ENCODE assay signal across 15 cellular contexts in the genomic region with DNA sequence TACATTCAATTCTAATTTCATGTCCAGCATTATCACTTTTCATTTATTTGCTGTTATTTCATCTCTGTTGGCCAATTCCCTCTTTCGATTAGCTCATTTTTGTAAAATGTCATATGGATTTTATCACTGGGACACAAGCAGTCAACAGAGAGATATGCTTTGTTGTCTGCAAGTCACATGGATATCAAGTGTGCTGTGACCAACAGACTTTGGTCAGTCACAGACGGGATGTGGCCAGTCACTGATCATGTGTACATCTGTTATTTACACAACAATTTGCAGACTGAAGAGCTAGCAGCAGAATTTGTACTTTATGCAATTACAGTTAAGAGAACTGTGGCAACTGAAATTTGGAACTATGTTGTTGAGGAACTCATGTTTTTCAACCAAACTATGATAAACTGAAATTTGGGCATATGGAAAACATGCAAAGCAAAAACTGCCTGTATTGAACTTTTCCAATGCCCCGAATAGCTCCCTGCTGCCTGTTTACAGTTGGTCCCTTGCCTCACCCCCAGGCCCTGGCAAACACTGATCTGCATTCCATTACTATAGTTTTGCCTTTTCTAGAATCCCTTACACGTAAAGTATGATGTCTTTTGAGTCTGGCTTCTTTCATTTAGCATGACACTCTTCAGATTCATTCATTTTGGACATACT.
DNase-seq lines count a peak whose midpoint lies in the region; ATAC-seq and TF ChIP-seq lines count a peak whose summit lies in the region.
"Had no signal": no experiment of that assay in that cellular context is flagged by ENCODE, and none has a peak within 500 bp of the region (broad histone marks: within the 10 kb centered on the region; RNA-seq: fewer than 3 reads in every experiment).

No MANE protein-coding gene starts in this region.

- no peaks in the 10 kb centered on the region for H3K36me3 ChIP-seq in GM23248 (ENCODE audit: low read depth)
- H3K36me3 ChIP-seq: BLaER1, brain microvascular endothelial cell, left ventricle myocardium inferior, prostate gland had no signal

- H3K9me3 ChIP-seq in GM23248 (ENCODE audit: low read depth), result no peaks in the 10 kb centered on the region
- H3K9me3 ChIP-seq: BLaER1, left ventricle myocardium inferior, prostate gland had no signal

- peak overlapping the region; percentile 37; the same call in 1 of the 2 replicates for H2AFZ ChIP-seq in GM23248

- in situ Hi-C loops in GM23248 (cut with MboI), result no loop called here

- H3K27ac ChIP-seq in GM23248, result no peak overlapping the region
- H3K27ac ChIP-seq: BLaER1, brain microvascular endothelial cell, left ventricle myocardium inferior, prostate gland, SK-N-MC had no signal

- 26 to 28% methylated on average over 4 of the region's 4 CpGs for WGBS in GM23248 (ENCODE audit: low coverage in 1 of 2, low lambda C conversion rate in 2 of 2, missing lambda C conversion rate in 2 of 2), 2 experiments

- DNase-seq in GM23248 (peak; percentile 52), RPMI7951 (ENCODE audit: low read depth) (peak; percentile 41), foreskin fibroblast (peak; percentile 75 to 85), putamen (ENCODE audit: low spot score) (peak; percentile 47), NCI-H510A (lab: John Stamatoyannopoulos, UW) (no peak), retina (no peak), GDM1 (lab: John Stamatoyannopoulos, UW) (no peak)
- DNase-seq: activated CD4-positive, alpha-beta T cell treated with anti-CD3 and anti-CD28 coated beads, Interleukin-2, amount 50 U/mL, for 1 hour; brain microvascular endothelial cell; left ventricle myocardium inferior; natural killer cell had no signal

- H3K9me2 ChIP-seq in GM23248 (ENCODE audit: insufficient read depth), result no peaks in the 10 kb centered on the region

- TF ChIP-seq CTCF in foreskin fibroblast (IDR thresholded peaks at IDR 0.05; ENCODE audit: low read depth, low read length), result no peak

- H3K79me2 ChIP-seq in GM23248 (ENCODE audit: insufficient read depth), result no peaks in the 10 kb centered on the region

- H4K20me1 ChIP-seq in GM23248 (ENCODE audit: insufficient read depth), result no peaks in the 10 kb centered on the region
- H4K20me1 ChIP-seq: BLaER1 had no signal

- no peak overlapping the region for H3K4me2 ChIP-seq in GM23248 (ENCODE audit: unreplicated experiment)
- H3K4me2 ChIP-seq: BLaER1 had no signal

- no peaks in the 10 kb centered on the region for H3K27me3 ChIP-seq in GM23248 (replicated peaks; ENCODE audit: insufficient read depth)
- H3K27me3 ChIP-seq: BLaER1, brain microvascular endothelial cell had no signal

- H3K4me3 ChIP-seq in GM23248 (no peak overlapping the region), foreskin fibroblast (ENCODE audit: low read depth in 1 of 2, low read length in 2 of 2) (no peak overlapping the region)
- H3K4me3 ChIP-seq: BLaER1, left ventricle myocardium inferior, prostate gland, SK-N-MC had no signal

- no peak for ATAC-seq in GM21825 (IDR thresholded peaks at IDR 0.05; ENCODE audit: unreplicated experiment)
- ATAC-seq: natural killer cell had no signal

- H3K4me1 ChIP-seq in GM23248 (ENCODE audit: insufficient read depth), result peaks cover 7% of the 10 kb centered on the region; the same call in 1 of the 2 replicates
- H3K4me1 ChIP-seq: BLaER1, prostate gland had no signal

- H3F3A ChIP-seq in GM23248 (ENCODE audit: insufficient read depth), result peaks cover 3% of the 10 kb centered on the region; the same call in 1 of the 2 replicates

- H3K9ac ChIP-seq in GM23248, result no peak overlapping the region
- H3K9ac ChIP-seq: BLaER1 had no signal

Comparison
In these comparisons a context has a peak if more than half of its experiments do, and no peak if none do; other contexts are left out.
1. DNase-seq: peak in GM23248 (single experiment), RPMI7951 (single experiment), foreskin fibroblast (2 of 2) and putamen (single experiment); none in NCI-H510A (single experiment), retina (single experiment) and GDM1 (single experiment).